In the genomic region with DNA sequence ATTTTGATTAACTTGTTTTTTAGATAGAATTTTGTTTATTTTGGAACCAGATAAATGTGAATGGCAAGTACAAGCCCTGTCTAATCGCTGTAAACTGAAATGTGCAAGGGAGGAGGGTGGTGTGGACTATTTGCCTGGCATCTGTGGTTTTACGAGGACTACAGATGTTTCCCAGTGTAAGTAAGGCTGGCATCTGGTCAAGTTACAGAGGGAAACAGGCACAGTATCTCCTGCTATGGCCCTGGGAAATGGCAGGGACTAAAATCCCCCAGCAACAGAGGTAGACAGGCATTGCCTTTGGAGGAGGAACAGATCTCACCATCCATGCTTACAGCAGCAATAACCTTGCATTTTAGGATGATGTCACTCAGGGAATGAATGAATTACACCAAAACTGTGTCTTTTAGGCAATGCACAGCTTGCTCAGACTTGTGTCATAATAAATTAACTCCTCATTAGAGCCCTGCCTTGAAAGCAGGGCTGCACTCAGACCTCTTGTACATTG, we compare ENCODE assay signal across 8 cellular contexts.
DNase-seq lines count a peak whose midpoint lies in the region; ATAC-seq and TF ChIP-seq lines count a peak whose summit lies in the region.

No MANE protein-coding gene starts in this region.

- H3K27me3 ChIP-seq in HUES6 (ENCODE audit: control insufficient read depth, insufficient read depth, low read length) (no peaks in the 10 kb centered on the region), SK-N-SH (ENCODE audit: insufficient read depth) (no peaks in the 10 kb centered on the region), left ventricle myocardium inferior (ENCODE audit: low read depth) (no peaks in the 10 kb centered on the region), spleen (replicated peaks in 1 of 7) (no peaks in the 10 kb centered on the region)

- ATAC-seq in activated T-cell treated with anti-CD3 and anti-CD28 coated beads, Interleukin-2, amount 50 U/mL, for 4 hours, result no peak

- intact Hi-C loops in left ventricle myocardium inferior (cut with micrococcal nuclease), result no loop called here
- intact Hi-C loops in spleen (cut with DNase I; ENCODE audit: low total_unique reads), result no loop called here

- no peaks in the 10 kb centered on the region for H3K9me2 ChIP-seq in SK-N-SH

- no peaks in the 10 kb centered on the region for H4K20me1 ChIP-seq in SK-N-SH (ENCODE audit: insufficient read depth)

- 55% methylated on average over 2 of the region's 2 CpGs for WGBS in SK-N-SH (ENCODE audit: low lambda C conversion rate)
- WGBS in spleen, 5 donors, result 15 to 37% (median 21%) methylated on average over 2 of the region's 2 CpGs

- H3K4me3 Mint-ChIP-seq in activated T-cell treated with anti-CD3 and anti-CD28 coated beads, Interleukin-2, amount 50 U/mL, for 4 hours, result no peak overlapping the region

- H3K9ac ChIP-seq in HUES6 (ENCODE audit: low read length) (peak overlapping the region; percentile 1), SK-N-SH (no peak overlapping the region)

- no peak for TF ChIP-seq RAD21 in SK-N-SH (IDR thresholded peaks at IDR 0.05; ENCODE audit: low read length)

- CTCF ChIA-PET in SK-N-SH (lab: Yijun Ruan, JAX), result interaction anchor here (1.1 kb wide), 1 partner anchor 95 kb away, joined by 4 read pairs; no protein-coding TSS in a partner anchor

- H3K4me2 ChIP-seq in SK-N-SH, result no peak overlapping the region

- H3K27ac ChIP-seq in HUES6 (ENCODE audit: low read depth, low read length) (peak overlapping the region; percentile 67), SK-N-SH (ENCODE audit: low read depth in 2 of 2, low read length in 1 of 2) (peak overlapping the region in 1 of 2 experiments; percentile 80; a peak in 2 of 4 replicates), left ventricle myocardium inferior (replicated peaks) (peak overlapping the region; percentile 92), spleen (peak overlapping the region; percentile 30 to 89 (median 78))

- peaks cover 10% of the 10 kb centered on the region for H3K4me1 Mint-ChIP-seq in activated T-cell treated with anti-CD3 and anti-CD28 coated beads, Interleukin-2, amount 50 U/mL, for 4 hours (ENCODE audit: low read depth)

- H3K4me1 ChIP-seq in HUES6 (ENCODE audit: control insufficient read depth, insufficient read depth, low read length) (peaks cover 75% of the 10 kb centered on the region), SK-N-SH (ENCODE audit: control insufficient read depth in 1 of 2, insufficient read depth in 2 of 2, low read depth in 1 of 2, low read length in 1 of 2) (peaks cover 45% of the 10 kb centered on the region in 2 experiments; a peak in 3 of 4 replicates), left ventricle myocardium inferior (peaks cover 100% of the 10 kb centered on the region), spleen (peaks cover 41 to 100% (median 84%) of the 10 kb centered on the region in 6 donors)

- no peak overlapping the region for H2AFZ ChIP-seq in SK-N-SH (ENCODE audit: low read depth)

- TF ChIP-seq POLR2A in spleen (IDR thresholded peaks at IDR 0.05), result no peak

- H3K9me3 Mint-ChIP-seq in activated T-cell treated with anti-CD3 and anti-CD28 coated beads, Interleukin-2, amount 50 U/mL, for 4 hours, result no peaks in the 10 kb centered on the region

- DNase-seq in SK-N-SH (peak; percentile 59), left ventricle myocardium inferior (no peak), spleen (no peak), epidermal melanocyte (ENCODE audit: insufficient read length, low spot score) (no peak)
- DNase-seq in activated T-cell treated with anti-CD3 and anti-CD28 coated beads, Interleukin-2, amount 50 U/mL, for 4 hours, result no peak
- no peak for DNase-seq in activated CD4-positive, alpha-beta T cell treated with anti-CD3 and anti-CD28 coated beads for 4 hours
- no peak for DNase-seq in stimulated activated CD4-positive, alpha-beta T cell treated with anti-CD3 and anti-CD28 coated beads, Interleukin-2, amount 100 ng/mL, for 48 hours

- no peaks in the 10 kb centered on the region for H3K79me2 ChIP-seq in SK-N-SH (ENCODE audit: insufficient read depth)

- H3K36me3 ChIP-seq in HUES6 (ENCODE audit: control insufficient read depth, insufficient read depth, low read length) (peaks cover 9% of the 10 kb centered on the region; the same call in 1 of the 2 replicates), SK-N-SH (replicated peaks in 1 of 2; ENCODE audit: control insufficient read depth in 1 of 2, insufficient read depth in 2 of 2, low read length in 1 of 2) (peaks cover 0 to 3% of the 10 kb centered on the region in 2 experiments), left ventricle myocardium inferior (peaks cover 7% of the 10 kb centered on the region), spleen (peaks cover 0 to 47% (median 0%) of the 10 kb centered on the region in 6 donors)

- no peaks in the 10 kb centered on the region for H3K27me3 Mint-ChIP-seq in activated T-cell treated with anti-CD3 and anti-CD28 coated beads, Interleukin-2, amount 50 U/mL, for 4 hours (ENCODE audit: low read depth)

- H3K4me3 ChIP-seq in HUES6 (ENCODE audit: low read depth, low read length) (no peak overlapping the region), SK-N-SH (ENCODE audit: low read depth in 2 of 2, low read length in 1 of 2) (no peak overlapping the region), left ventricle myocardium inferior (no peak overlapping the region), spleen (no peak overlapping the region)

- H3F3A ChIP-seq in SK-N-SH (replicated peaks; ENCODE audit: insufficient read depth), result no peaks in the 10 kb centered on the region

- POLR2A ChIA-PET in SK-N-SH (lab: Yijun Ruan, JAX), result interaction anchor here (0.7 kb wide), 1 partner anchor 8 kb away, joined by 3 read pairs; no protein-coding TSS in a partner anchor

- peak in 1 of 2 experiments; percentile 38; a peak in 1 of 4 replicates for TF ChIP-seq EP300 in SK-N-SH (IDR thresholded peaks at IDR 0.05; ENCODE audit: borderline replicate concordance in 1 of 2, low read depth in 1 of 2, low read length in 1 of 2)

- peaks cover 6% of the 10 kb centered on the region for H3K36me3 Mint-ChIP-seq in activated T-cell treated with anti-CD3 and anti-CD28 coated beads, Interleukin-2, amount 50 U/mL, for 4 hours (ENCODE audit: insufficient read depth)

- H3K9me3 ChIP-seq in HUES6 (ENCODE audit: control insufficient read depth, insufficient read depth, low read depth, low read length), result no peaks in the 10 kb centered on the region
- H3K9me3 ChIP-seq in SK-N-SH, result no peaks in the 10 kb centered on the region
- no peaks in the 10 kb centered on the region for H3K9me3 ChIP-seq in left ventricle myocardium inferior (replicated peaks)
- no peaks in the 10 kb centered on the region for H3K9me3 ChIP-seq in spleen

- TF ChIP-seq CTCF in SK-N-SH (IDR thresholded peaks at IDR 0.05) (no peak), left ventricle myocardium inferior (IDR thresholded peaks at IDR 0.05; ENCODE audit: borderline replicate concordance) (no peak), spleen (IDR thresholded peaks at IDR 0.05 in 8 of 11, conservative IDR thresholded peaks at IDR 0.05 in 3 of 11) (no peak)

TF ChIP-seq in SK-N-SH, 30 proteins besides CTCF, POLR2A, EP300 and RAD21:
- TF ChIP-seq GABPA (IDR thresholded peaks at IDR 0.05; ENCODE audit: low read depth) (no peak), RFX5 (IDR thresholded peaks at IDR 0.05; ENCODE audit: low read length) (peak; percentile 69; the same call in 1 of the 2 replicates), POLR2AphosphoS5 (IDR thresholded peaks at IDR 0.05; ENCODE audit: low read depth, low read length) (no peak), FOSL2 (IDR thresholded peaks at IDR 0.05; ENCODE audit: borderline replicate concordance, low read depth) (no peak)
